In genomic region chr10:103072891-103073290, GRCh38 we compare ENCODE assay signal across 14 cellular contexts.
DNase-seq lines count a peak whose midpoint lies in the region; ATAC-seq lines count a peak whose summit lies in the region.
"Had no signal": no experiment of that assay in that cellular context is flagged by ENCODE, and none has a peak within 500 bp of the region (broad histone marks: within the 10 kb centered on the region; RNA-seq: fewer than 3 reads in every experiment).

No MANE protein-coding gene starts in this region.

- H3K4me3 Mint-ChIP-seq in activated CD4-positive, alpha-beta T cell treated with anti-CD3 and anti-CD28 coated beads, Interleukin-2, amount 10 ng/mL, durations not matched to agents 24 days and 14 days: no peak overlapping the region
- H3K4me3 Mint-ChIP-seq: B cell; CD4-positive, alpha-beta T cell; CD8-positive, alpha-beta T cell had no signal

- no peaks in the 10 kb centered on the region for H3K9me3 Mint-ChIP-seq in activated CD4-positive, alpha-beta T cell treated with anti-CD3 and anti-CD28 coated beads, Interleukin-2, amount 10 ng/mL, durations not matched to agents 24 days and 14 days
- H3K9me3 Mint-ChIP-seq: CD4-positive, alpha-beta T cell; CD8-positive, alpha-beta T cell had no signal

- H3K27me3 Mint-ChIP-seq in activated CD4-positive, alpha-beta T cell treated with anti-CD3 and anti-CD28 coated beads, Interleukin-2, amount 10 ng/mL, durations not matched to agents 24 days and 14 days: no peaks in the 10 kb centered on the region
- H3K27me3 Mint-ChIP-seq: B cell; CD4-positive, alpha-beta T cell had no signal

- peaks cover 28% of the 10 kb centered on the region for H3K4me1 Mint-ChIP-seq in activated CD4-positive, alpha-beta T cell treated with anti-CD3 and anti-CD28 coated beads, Interleukin-2, amount 10 ng/mL, durations not matched to agents 24 days and 14 days

- intact Hi-C loops in activated CD4-positive, alpha-beta T cell treated with anti-CD3 and anti-CD28 coated beads, Interleukin-2, amount 10 ng/mL, durations not matched to agents 24 days and 14 days (cut with micrococcal nuclease): no loop called here

- peak overlapping the region; percentile 42 for H3K27ac Mint-ChIP-seq in activated CD4-positive, alpha-beta T cell treated with anti-CD3 and anti-CD28 coated beads, Interleukin-2, amount 10 ng/mL, durations not matched to agents 24 days and 14 days
- H3K27ac Mint-ChIP-seq: B cell; CD4-positive, alpha-beta T cell; CD8-positive, alpha-beta T cell had no signal

- DNase-seq in activated CD4-positive, alpha-beta T cell treated with anti-CD3 and anti-CD28 coated beads, Interleukin-2, amount 10 ng/mL, durations not matched to agents 24 days and 14 days: no peak
- no peak for DNase-seq in activated CD4-positive, alpha-beta T cell treated with anti-CD3 and anti-CD28 coated beads, Interleukin-2, amount 50 U/mL, for 1 hour
- DNase-seq in islet precursor cell (peak; percentile 32), GDM1 (lab: John Stamatoyannopoulos, UW) (no peak)
- DNase-seq: AML-193; Caco-2; Calu3; CD4-positive, alpha-beta T cell; CD8-positive, alpha-beta T cell; DMS79 treated with DMSO at 0.1 percent for 48 hours had no signal

- H3K36me3 Mint-ChIP-seq in activated CD4-positive, alpha-beta T cell treated with anti-CD3 and anti-CD28 coated beads, Interleukin-2, amount 10 ng/mL, durations not matched to agents 24 days and 14 days (ENCODE audit: low read depth): peaks cover 5% of the 10 kb centered on the region

- no peak for ATAC-seq in GM19351 (IDR thresholded peaks at IDR 0.05; ENCODE audit: unreplicated experiment)
- ATAC-seq: A549; CD8-positive, alpha-beta T cell; GM12878 had no signal
